9 cellular contexts compared by ENCODE assay signal in genomic region chr6:119333707-119334295, GRCh38. TPM values are rescaled to one million over a fixed set of nuclear protein-coding genes. Genes with fewer than 3 reads are reported as not detected.
DNase-seq lines count a peak whose midpoint lies in the region; ATAC-seq and TF ChIP-seq lines count a peak whose summit lies in the region.
"Had no signal": no experiment of that assay in that cellular context is flagged by ENCODE, and none has a peak within 500 bp of the region (broad histone marks: within the 10 kb centered on the region; RNA-seq: fewer than 3 reads in every experiment).

No MANE protein-coding gene starts in this region.

- no peaks in the 10 kb centered on the region for H4K20me1 ChIP-seq in neural progenitor cell (ENCODE audit: low read depth)

- CTCF ChIA-PET in MCF 10A (lab: Yijun Ruan, JAX): interaction anchor here (0.5 to 7.6 kb wide), 38 partner anchors 8 to 1593 kb away, joined by 3 to 60 read pairs (median 4); no protein-coding TSS in a partner anchor

- H3K4me1 Mint-ChIP-seq in MCF 10A (ENCODE audit: insufficient read depth, unreplicated experiment) (no peaks in the 10 kb centered on the region), neural progenitor cell (no peaks in the 10 kb centered on the region)

- H3K9me3 Mint-ChIP-seq in MCF 10A (ENCODE audit: unreplicated experiment): no peaks in the 10 kb centered on the region
- H3K9me3 Mint-ChIP-seq in neural progenitor cell: no peaks in the 10 kb centered on the region
- H3K9me3 Mint-ChIP-seq: dendritic cell treated with granulocyte-macrophage colony-stimulating factor and Interleukin-4, amounts not matched to agents 40 ng/mL and 50 ng/mL, for 4 days had no signal

- intact Hi-C loops in MCF 10A (cut with micrococcal nuclease): loop anchor here (1.0 to 5.0 kb wide), 6 partner anchors 186 to 1494 kb away; no protein-coding TSS in a partner anchor

- peak; percentile 71 for ATAC-seq in GM18868 (IDR thresholded peaks at IDR 0.05; ENCODE audit: unreplicated experiment)

- H3K9me3 ChIP-seq in neural progenitor cell (ENCODE audit: low read depth): no peaks in the 10 kb centered on the region

- H3K4me1 ChIP-seq in neural progenitor cell: no peaks in the 10 kb centered on the region

- no peak overlapping the region for H3K4me3 ChIP-seq in AG09309 (ENCODE audit: control insufficient read depth, low read depth, low read length)
- H3K4me3 ChIP-seq in neural progenitor cell: no peak overlapping the region

- TF ChIP-seq RAD21 in Ishikawa (IDR thresholded peaks at IDR 0.05; ENCODE audit: low read depth): peak; percentile 65

- no peak overlapping the region for H3K4me2 ChIP-seq in neural progenitor cell

- no peaks in the 10 kb centered on the region for H3K36me3 ChIP-seq in neural progenitor cell

- no peak for DNase-seq in AG09309 (ENCODE audit: low read depth)
- DNase-seq in MCF 10A (ENCODE audit: unreplicated experiment): peak; percentile 44
- no peak for DNase-seq in neural progenitor cell (ENCODE audit: low spot score)
- no peak for DNase-seq in NCI-H1436 treated with DMSO at 0.1 percent for 48 hours (lab: John Stamatoyannopoulos, UW)
- no peak for DNase-seq in putamen (ENCODE audit: low spot score)
- DNase-seq in SKM-1 treated with dmso at 0.1 percent for 144 hours (lab: John Stamatoyannopoulos, UW; ENCODE audit: unreplicated experiment): no peak

- TF ChIP-seq EP300 in Ishikawa (IDR thresholded peaks at IDR 0.05; ENCODE audit: borderline replicate concordance): no peak

- H3K9ac ChIP-seq in neural progenitor cell: no peak overlapping the region

- POLR2A ChIA-PET in MCF 10A (lab: Yijun Ruan, JAX): interaction anchor here (0.7 to 1.6 kb wide), 3 partner anchors 13 to 409 kb away, joined by 3 to 6 read pairs (median 4); no protein-coding TSS in a partner anchor

- H3K79me2 ChIP-seq in neural progenitor cell (ENCODE audit: low read depth): no peaks in the 10 kb centered on the region

- H3K36me3 Mint-ChIP-seq in MCF 10A (ENCODE audit: insufficient read depth, unreplicated experiment) (no peaks in the 10 kb centered on the region), neural progenitor cell (no peaks in the 10 kb centered on the region)

- H3F3A ChIP-seq in neural progenitor cell (ENCODE audit: low read depth): no peaks in the 10 kb centered on the region

- no peak overlapping the region for H2AFZ ChIP-seq in neural progenitor cell (replicated peaks)

- H3K27ac Mint-ChIP-seq in MCF 10A (ENCODE audit: low read depth, unreplicated experiment) (no peak overlapping the region), neural progenitor cell (no peak overlapping the region)
- H3K27ac Mint-ChIP-seq: dendritic cell treated with granulocyte-macrophage colony-stimulating factor and Interleukin-4, amounts not matched to agents 40 ng/mL and 50 ng/mL, for 4 days had no signal

- H3K27me3 Mint-ChIP-seq in MCF 10A (ENCODE audit: insufficient read depth, unreplicated experiment): no peaks in the 10 kb centered on the region
- H3K27me3 Mint-ChIP-seq in neural progenitor cell (ENCODE audit: insufficient read depth, low read depth): no peaks in the 10 kb centered on the region
- H3K27me3 Mint-ChIP-seq: dendritic cell treated with granulocyte-macrophage colony-stimulating factor and Interleukin-4, amounts not matched to agents 40 ng/mL and 50 ng/mL, for 4 days had no signal

- H3K4me3 Mint-ChIP-seq in MCF 10A (ENCODE audit: unreplicated experiment) (no peak overlapping the region), neural progenitor cell (no peak overlapping the region)
- H3K4me3 Mint-ChIP-seq: dendritic cell treated with granulocyte-macrophage colony-stimulating factor and Interleukin-4, amounts not matched to agents 40 ng/mL and 50 ng/mL, for 4 days had no signal

- TF ChIP-seq CTCF in AG09309 (IDR thresholded peaks at IDR 0.05; ENCODE audit: control insufficient read depth, insufficient read depth, low read depth, low read length, missing control alignments): peak; percentile 17
- peak; percentile 45 for TF ChIP-seq CTCF in MCF 10A (IDR thresholded peaks at IDR 0.05; ENCODE audit: unreplicated experiment)
- peak; percentile 52 for TF ChIP-seq CTCF in neural progenitor cell (IDR thresholded peaks at IDR 0.05)

- no peak overlapping the region for H3K27ac ChIP-seq in neural progenitor cell

- no TSS peak for BruUV-seq in MCF 10A (replicated peaks; lab: Mats Ljungman, UMichigan)

- no peaks in the 10 kb centered on the region for H3K27me3 ChIP-seq in neural progenitor cell

TF ChIP-seq in Ishikawa, 13 proteins besides CTCF, POLR2A, EP300 and RAD21:
- TF ChIP-seq TCF12 (IDR thresholded peaks at IDR 0.05; ENCODE audit: low read depth) (no peak), TEAD4 (IDR thresholded peaks at IDR 0.05) (no peak), CREB1 (IDR thresholded peaks at IDR 0.05; ENCODE audit: low read depth) (no peak), TAF1 (IDR thresholded peaks at IDR 0.05; ENCODE audit: low read depth) (no peak), USF1 (IDR thresholded peaks at IDR 0.05) (no peak)
TF ChIP-seq in Ishikawa: peak in this region for 0.

RNA-seq across cellular contexts. Expression of gene MAN1A1, which starts 15.8 kb away (rescaled TPM):
- total RNA-seq in MCF 10A (2022): 1.3 and 1.6 TPM in 2 replicates
- 4.0 and 5.2 TPM in 2 replicates for total RNA-seq in neural progenitor cell (ENCODE audit: low replicate concordance)
